Comparison of ENCODE assay signal across 9 cellular contexts in the genomic region with DNA sequence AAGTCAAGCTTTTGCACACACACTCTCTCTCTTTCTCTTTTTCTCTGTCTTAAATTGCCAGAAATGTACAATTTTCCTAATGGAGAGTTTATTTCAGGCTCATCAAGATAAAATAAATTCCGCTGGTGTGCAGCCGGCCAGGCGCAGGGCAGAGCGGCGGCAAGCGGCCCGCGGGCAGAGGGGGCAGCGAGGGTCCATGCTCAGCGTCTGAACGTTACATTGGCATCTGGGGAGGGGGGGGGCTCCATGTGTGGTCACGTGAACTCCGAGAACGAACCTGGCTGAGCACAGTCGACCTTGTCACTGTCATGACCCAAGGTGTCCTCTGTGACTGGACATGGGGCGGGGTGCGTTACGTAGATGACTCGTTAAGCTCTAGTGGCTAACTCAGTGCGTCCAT. TPM values are rescaled to one million over a fixed set of nuclear protein-coding genes. Genes with fewer than 3 reads are reported as not detected.
"Had no signal": no experiment of that assay in that cellular context is flagged by ENCODE, and none has a peak within 500 bp of the region (broad histone marks: within the 10 kb centered on the region; RNA-seq: fewer than 3 reads in every experiment).

No MANE protein-coding gene starts in this region.

- H3K4me3 ChIP-seq: GM23338, HAP-1 had no signal

- DNase-seq: H7, HFFc6 had no signal

- H3K36me3 Mint-ChIP-seq: IgD-negative memory B cell had no signal

- H3K27ac Mint-ChIP-seq: GM23338, HFFc6, IgD-negative memory B cell had no signal

- H3K27ac ChIP-seq: HL-60 had no signal

- H3K9me3 ChIP-seq: HAP-1 had no signal

- H3K4me1 Mint-ChIP-seq: GM23338, IgD-negative memory B cell had no signal

- H3K4me2 ChIP-seq: GM23338 had no signal

- H3K4me1 ChIP-seq: HAP-1 had no signal

- FAIRE-seq: HepG2 had no signal

- H2AFZ ChIP-seq: GM23338 had no signal

- H3K4me3 Mint-ChIP-seq: GM23338, HFFc6, IgD-negative memory B cell had no signal

- ATAC-seq: GM23338, HCT116, HepG2 had no signal

- H3K36me3 ChIP-seq: HAP-1 had no signal

RNA-seq across cellular contexts. Expression of gene FZD10, which starts 23.8 kb away (rescaled TPM):
- total RNA-seq: HepG2, HFFc6, HT1080 had no signal
- polyA plus RNA-seq: HepG2, IgD-negative memory B cell had no signal
